ENCODE assay signal across 8 cellular contexts in the genomic region with DNA sequence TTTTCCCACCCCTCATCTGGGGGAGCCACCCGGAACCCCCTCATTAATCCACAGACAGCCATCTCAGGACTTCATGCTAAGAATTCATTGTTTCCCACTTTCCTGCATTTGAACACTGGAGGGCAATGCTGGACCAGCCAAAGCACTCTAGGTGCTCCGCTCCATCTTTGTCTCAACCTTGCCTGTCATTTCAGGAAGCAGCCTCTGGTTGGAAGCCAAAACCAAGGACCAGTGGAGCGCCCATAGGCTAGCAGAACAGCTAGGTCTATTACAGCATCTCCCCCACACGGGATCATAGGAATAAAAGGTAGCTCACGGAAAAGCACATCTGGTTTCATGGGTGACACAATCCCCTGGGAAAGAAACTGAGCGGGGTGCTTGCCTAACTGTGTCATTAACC.
DNase-seq lines count a peak whose midpoint lies in the region; ATAC-seq, FAIRE-seq and TF ChIP-seq lines count a peak whose summit lies in the region.

No MANE protein-coding gene starts in this region.

- H3K4me1 ChIP-seq in colonic mucosa (no peaks in the 10 kb centered on the region), HepG2 (ENCODE audit: insufficient read depth, low read length) (no peaks in the 10 kb centered on the region), transverse colon (peaks cover 0 to 19% (median 5%) of the 10 kb centered on the region in 4 donors)

- TF ChIP-seq EP300 in HepG2 (IDR thresholded peaks at IDR 0.05; ENCODE audit: low read depth in 2 of 2, low read length in 2 of 2), result no peak
- TF ChIP-seq EP300 in HepG2 (CRISPR knock-in tag; IDR thresholded peaks at IDR 0.05; ENCODE audit: borderline replicate concordance), result no peak
- no peak for TF ChIP-seq EP300 in transverse colon (IDR thresholded peaks at IDR 0.05; ENCODE audit: low read depth)

- no peaks in the 10 kb centered on the region for H4K20me1 ChIP-seq in HepG2 (ENCODE audit: insufficient read depth, low read length)

- H3K4me2 ChIP-seq in HepG2 (ENCODE audit: low read depth, low read length), result no peak overlapping the region

- H3K27me3 ChIP-seq in colonic mucosa (no peaks in the 10 kb centered on the region), HepG2 (ENCODE audit: control insufficient read depth in 1 of 2, insufficient read depth in 2 of 2, low read length in 2 of 2) (peaks cover 0 to 7% of the 10 kb centered on the region in 2 experiments; a peak in 2 of 5 replicates), transverse colon (peaks cover 5% of the 10 kb centered on the region)

- no peak for TF ChIP-seq POLR2A in HepG2 (IDR thresholded peaks at IDR 0.05; ENCODE audit: insufficient read depth in 1 of 2, low read depth in 2 of 2, low read length in 2 of 2)
- no peak for TF ChIP-seq POLR2A in transverse colon (IDR thresholded peaks at IDR 0.05)

- H3K4me3 ChIP-seq in colonic mucosa (no peak overlapping the region), HepG2 (replicated peaks in 1 of 3; ENCODE audit: insufficient read depth in 1 of 3, low read depth in 2 of 3, low read length in 3 of 3) (no peak overlapping the region), transverse colon (no peak overlapping the region)

- DNase-seq in DMS 273 treated with DMSO at 0.1 percent for 48 hours (lab: John Stamatoyannopoulos, UW) (peak; percentile 68), HEK293T (ENCODE audit: extremely low spot score) (peak; percentile 68), NOMO-1 treated with DMSO at 0.1 percent for 48 hours (lab: John Stamatoyannopoulos, UW; ENCODE audit: unreplicated experiment) (peak; percentile 70), colonic mucosa (peak; percentile 57), HepG2 (ENCODE audit: low spot score) (peak; percentile 73), transverse colon (peak; percentile 39), NCI-H2029 treated with DMSO at 0.1 percent for 48 hours (lab: John Stamatoyannopoulos, UW) (no peak)

- TF ChIP-seq CTCF in colonic mucosa (IDR thresholded peaks at IDR 0.05), result peak; percentile 39
- peak; percentile 87 for TF ChIP-seq CTCF in HepG2 (CRISPR knock-in tag; IDR thresholded peaks at IDR 0.05)
- peak; percentile 33 to 68 (median 41) for TF ChIP-seq CTCF in transverse colon (IDR thresholded peaks at IDR 0.05)

- peak; percentile 87 for TF ChIP-seq RAD21 in HepG2 (CRISPR knock-in tag; IDR thresholded peaks at IDR 0.05)

- POLR2A ChIA-PET in HEK293T (lab: Yijun Ruan, JAX) (no interaction called here), HepG2 (lab: Yijun Ruan, JAX) (no interaction called here)

- intact Hi-C loops in colonic mucosa (cut with DNase I) (no loop called here), HepG2 (cut with micrococcal nuclease; ENCODE audit: unreplicated experiment) (loop anchor here (1.0 kb wide), 1 partner anchor 42 kb away; no protein-coding TSS in a partner anchor), transverse colon (cut with DNase I; ENCODE audit: low total_unique reads) (no loop called here)

- 21% methylated on average over 6 of the region's 6 CpGs for WGBS in HepG2 (ENCODE audit: low lambda C conversion rate)
- WGBS in transverse colon (ENCODE audit: low coverage in 1 of 2), 2 donors, result 17 to 46% methylated on average over 2 to 6 of the region's 6 CpGs

- no TSS peak for BruUV-seq in HepG2 (replicated peaks; lab: Mats Ljungman, UMichigan)

- CTCF ChIA-PET in HEK293T (lab: Yijun Ruan, JAX), result interaction anchor here (4.3 kb wide), 1 partner anchor 80 kb away, joined by 27 read pairs; no protein-coding TSS in a partner anchor
- CTCF ChIA-PET in HepG2 (lab: Yijun Ruan, JAX; ENCODE audit: low intra/inter-chr PET ratio, low total read pairs), result interaction anchor here (1.6 to 1.7 kb wide), 2 partner anchors 42 to 81 kb away, joined by 3 to 7 read pairs; no protein-coding TSS in a partner anchor

- H3K9ac ChIP-seq in colonic mucosa (ENCODE audit: low read depth in 2 of 2, low read length in 2 of 2) (no peak overlapping the region), HepG2 (ENCODE audit: insufficient read depth, low read depth, low read length) (no peak overlapping the region)

- in situ Hi-C loops in HepG2 (cut with HindIII; ENCODE audit: extremely low pct_ligation_motif_present, low pct_unique_long_range_greater_than_20kb) (loop anchor here (5.0 kb wide), 1 partner anchor 80 kb away; no protein-coding TSS in a partner anchor), transverse colon (cut with MboI; ENCODE audit: low pct_ligation_motif_present in 1 of 4, low pct_unique_long_range_greater_than_20kb in 1 of 4, low sequenced_read_pairs in 3 of 4) (loop anchor here in 3 of 4 donors (5.0 to 25.0 kb wide), 2 partner anchors 80 to 170 kb away; no protein-coding TSS in a partner anchor)

- ATAC-seq in HepG2 (peak; percentile 72), GM21360 (IDR thresholded peaks at IDR 0.05; ENCODE audit: unreplicated experiment) (no peak)

- H3K36me3 ChIP-seq in colonic mucosa, result no peaks in the 10 kb centered on the region
- no peaks in the 10 kb centered on the region for H3K36me3 ChIP-seq in HepG2 (replicated peaks in 1 of 2; ENCODE audit: control insufficient read depth in 1 of 2, insufficient read depth in 2 of 2, low read length in 2 of 2)
- no peaks in the 10 kb centered on the region for H3K36me3 ChIP-seq in transverse colon

- no peaks in the 10 kb centered on the region for H3K79me2 ChIP-seq in HepG2 (ENCODE audit: insufficient read depth, low read length)

- H2AFZ ChIP-seq in HepG2 (ENCODE audit: low read length), result no peak overlapping the region

- H3K9me3 ChIP-seq in colonic mucosa (no peaks in the 10 kb centered on the region), HepG2 (ENCODE audit: low read length) (no peaks in the 10 kb centered on the region), transverse colon (no peaks in the 10 kb centered on the region)

- H3K27ac ChIP-seq in colonic mucosa (no peak overlapping the region), HepG2 (ENCODE audit: extremely low read length, insufficient read depth, low read length) (no peak overlapping the region), transverse colon (peak overlapping the region in 3 of 4 donors; percentile 14 to 58 (median 16))

- FAIRE-seq in HepG2 (lab: Jason Lieb, UNC), result peak; percentile 87

TF ChIP-seq in HEK293T, 16 proteins besides CTCF, POLR2A, EP300 and RAD21:
- TF ChIP-seq ELF4 (IDR thresholded peaks at IDR 0.05) (no peak), CTBP1 (IDR thresholded peaks at IDR 0.05; ENCODE audit: borderline replicate concordance) (no peak), PKNOX1 (IDR thresholded peaks at IDR 0.05) (no peak), L3MBTL2 (conservative IDR thresholded peaks at IDR 0.05) (no peak), SP1 (IDR thresholded peaks at IDR 0.05) (no peak), LEF1 (IDR thresholded peaks at IDR 0.05; ENCODE audit: borderline replicate concordance) (no peak), HDGF (IDR thresholded peaks at IDR 0.05; ENCODE audit: borderline replicate concordance) (no peak), FOXM1 (IDR thresholded peaks at IDR 0.05; ENCODE audit: borderline replicate concordance) (no peak), SUZ12 (IDR thresholded peaks at IDR 0.05) (no peak), FOXA1 (IDR thresholded peaks at IDR 0.05) (no peak), TARDBP (IDR thresholded peaks at IDR 0.05) (no peak), ZNF384 (IDR thresholded peaks at IDR 0.05) (no peak), NFRKB (IDR thresholded peaks at IDR 0.05) (no peak)

TF ChIP-seq in HepG2, 621 proteins besides CTCF, POLR2A, EP300 and RAD21 (continues in another document):
- TF ChIP-seq DNMT1 (CRISPR knock-in tag; IDR thresholded peaks at IDR 0.05) (no peak), YEATS2 (CRISPR knock-in tag; IDR thresholded peaks at IDR 0.05; ENCODE audit: borderline replicate concordance) (no peak), ZNF280B (CRISPR knock-in tag; IDR thresholded peaks at IDR 0.05; ENCODE audit: borderline replicate concordance) (no peak), ZNF558 (CRISPR knock-in tag; IDR thresholded peaks at IDR 0.05; ENCODE audit: borderline replicate concordance) (no peak), STAG1 (CRISPR knock-in tag; IDR thresholded peaks at IDR 0.05) (peak; percentile 92), NR2F2 (IDR thresholded peaks at IDR 0.05; ENCODE audit: borderline replicate concordance, low read depth) (no peak), KDM3A (CRISPR knock-in tag; IDR thresholded peaks at IDR 0.05; ENCODE audit: low read depth) (no peak), ZNF224 (CRISPR knock-in tag; IDR thresholded peaks at IDR 0.05) (no peak), RXRA (CRISPR knock-in tag; IDR thresholded peaks at IDR 0.05) (no peak), CBX2 (IDR thresholded peaks at IDR 0.05; ENCODE audit: low read depth, low read length) (no peak), CBX2 (CRISPR knock-in tag; IDR thresholded peaks at IDR 0.05; ENCODE audit: low read depth) (0 out of 2 replicates have a peak, but pooled peaks have one; percentile 44), CEBPB (IDR thresholded peaks at IDR 0.05; ENCODE audit: borderline replicate concordance, low read depth, low read length) (no peak), ONECUT2 (CRISPR knock-in tag; IDR thresholded peaks at IDR 0.05) (no peak), ZBTB42 (CRISPR knock-in tag; IDR thresholded peaks at IDR 0.05) (no peak), TCF7 (IDR thresholded peaks at IDR 0.05; ENCODE audit: low read depth) (no peak)

Comparison
In these comparisons a context has a peak if more than half of its experiments do, and no peak if none do; other contexts are left out.
1. H3K27ac ChIP-seq: peak in transverse colon (3 of 4); none in colonic mucosa (single experiment) and HepG2 (single experiment).
2. Peak in every context shown above with its lines, with median percentiles within 50 percentile points of each other: CTCF ChIP-seq.